Comparison of ENCODE assay signal across 8 cellular contexts in the genomic region with DNA sequence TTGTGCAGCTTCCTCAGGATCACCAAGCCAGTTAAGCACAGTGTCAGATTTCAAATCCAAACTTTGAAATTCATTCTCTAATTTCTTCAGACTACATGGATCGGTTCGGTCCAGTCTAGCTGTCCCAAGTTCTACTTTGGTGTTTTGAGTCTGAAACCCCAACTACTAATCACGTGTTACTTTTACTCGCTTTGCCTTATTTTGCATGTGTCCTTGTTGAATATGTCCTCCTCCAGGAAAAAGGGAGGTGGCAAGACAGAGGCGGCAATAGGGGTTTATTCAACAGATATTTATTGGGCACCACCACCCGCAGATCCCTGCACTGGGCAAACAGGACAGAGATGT. TPM values are rescaled to one million over a fixed set of nuclear protein-coding genes. Genes with fewer than 3 reads are reported as not detected.
DNase-seq lines count a peak whose midpoint lies in the region; ATAC-seq and TF ChIP-seq lines count a peak whose summit lies in the region.

No MANE protein-coding gene starts in this region.

- H3K9me3 Mint-ChIP-seq in activated CD4-positive, alpha-beta T cell treated with anti-CD3 and anti-CD28 coated beads, Interleukin-2, amount 10 ng/mL, durations not matched to agents 24 days and 14 days, result peaks cover 11% of the 10 kb centered on the region
- H3K9me3 Mint-ChIP-seq in activated naive CD8-positive, alpha-beta T cell treated with anti-CD3 and anti-CD28 coated beads, Interleukin-2, amount 10 ng/mL, durations not matched to agents 7 days and 5 days, result no peaks in the 10 kb centered on the region

- H3K36me3 ChIP-seq in kidney epithelial cell (ENCODE audit: control insufficient read depth, insufficient read depth, low read length) (no peaks in the 10 kb centered on the region), thymus (ENCODE audit: control insufficient read depth, insufficient read depth) (no peaks in the 10 kb centered on the region)

- peak overlapping the region; percentile 82 for H3K4me3 Mint-ChIP-seq in activated CD4-positive, alpha-beta T cell treated with anti-CD3 and anti-CD28 coated beads, Interleukin-2, amount 10 ng/mL, durations not matched to agents 24 days and 14 days
- H3K4me3 Mint-ChIP-seq in activated naive CD8-positive, alpha-beta T cell treated with anti-CD3 and anti-CD28 coated beads, Interleukin-2, amount 10 ng/mL, durations not matched to agents 7 days and 5 days, result peak overlapping the region; percentile 83

- ATAC-seq in activated naive CD8-positive, alpha-beta T cell treated with anti-CD3 and anti-CD28 coated beads, Interleukin-2, amount 10 ng/mL, durations not matched to agents 7 days and 5 days (ENCODE audit: low read depth), result no peak

- intact Hi-C loops in activated CD4-positive, alpha-beta T cell treated with anti-CD3 and anti-CD28 coated beads, Interleukin-2, amount 10 ng/mL, durations not matched to agents 24 days and 14 days (cut with micrococcal nuclease), result no loop called here

- H3K4me1 ChIP-seq in thymus (ENCODE audit: control insufficient read depth, insufficient read depth, low read length), result peaks cover 28% of the 10 kb centered on the region

- H3K27ac Mint-ChIP-seq in activated CD4-positive, alpha-beta T cell treated with anti-CD3 and anti-CD28 coated beads, Interleukin-2, amount 10 ng/mL, durations not matched to agents 24 days and 14 days, result no peak overlapping the region
- no peak overlapping the region for H3K27ac Mint-ChIP-seq in activated naive CD8-positive, alpha-beta T cell treated with anti-CD3 and anti-CD28 coated beads, Interleukin-2, amount 10 ng/mL, durations not matched to agents 7 days and 5 days

- TF ChIP-seq CTCF in kidney epithelial cell (IDR thresholded peaks at IDR 0.05; ENCODE audit: insufficient read depth, low read length, poor library complexity, severe bottlenecking), result no peak

- H3K27ac ChIP-seq in thymus (ENCODE audit: low read depth), result peak overlapping the region; percentile 31

- peaks cover 8% of the 10 kb centered on the region for H3K4me1 Mint-ChIP-seq in activated CD4-positive, alpha-beta T cell treated with anti-CD3 and anti-CD28 coated beads, Interleukin-2, amount 10 ng/mL, durations not matched to agents 24 days and 14 days
- peaks cover 15% of the 10 kb centered on the region for H3K4me1 Mint-ChIP-seq in activated naive CD8-positive, alpha-beta T cell treated with anti-CD3 and anti-CD28 coated beads, Interleukin-2, amount 10 ng/mL, durations not matched to agents 7 days and 5 days

- no peak for DNase-seq in activated CD4-positive, alpha-beta T cell treated with anti-CD3 and anti-CD28 coated beads, Interleukin-2, amount 10 ng/mL, durations not matched to agents 24 days and 14 days
- DNase-seq in activated CD4-positive, alpha-beta T cell treated with anti-CD3 and anti-CD28 coated beads for 48 hours, result no peak
- no peak for DNase-seq in activated naive CD8-positive, alpha-beta T cell treated with anti-CD3 and anti-CD28 coated beads, Interleukin-2, amount 10 ng/mL, durations not matched to agents 7 days and 5 days
- no peak for DNase-seq in kidney epithelial cell (ENCODE audit: low read depth)
- no peak for DNase-seq in NCI-H2227 treated with DMSO at 0.1 percent for 48 hours (lab: John Stamatoyannopoulos, UW)
- no peak for DNase-seq in NCI-H1694 treated with DMSO at 0.1 percent for 48 hours (lab: John Stamatoyannopoulos, UW)
- no peak for DNase-seq in NOMO-1 (lab: John Stamatoyannopoulos, UW; ENCODE audit: unreplicated experiment in 2 of 2)

- H3K36me3 Mint-ChIP-seq in activated CD4-positive, alpha-beta T cell treated with anti-CD3 and anti-CD28 coated beads, Interleukin-2, amount 10 ng/mL, durations not matched to agents 24 days and 14 days (ENCODE audit: low read depth), result peaks cover 2% of the 10 kb centered on the region
- no peaks in the 10 kb centered on the region for H3K36me3 Mint-ChIP-seq in activated naive CD8-positive, alpha-beta T cell treated with anti-CD3 and anti-CD28 coated beads, Interleukin-2, amount 10 ng/mL, durations not matched to agents 7 days and 5 days

- no peaks in the 10 kb centered on the region for H3K9me3 ChIP-seq in thymus (ENCODE audit: control insufficient read depth)

- H3K27me3 Mint-ChIP-seq in activated CD4-positive, alpha-beta T cell treated with anti-CD3 and anti-CD28 coated beads, Interleukin-2, amount 10 ng/mL, durations not matched to agents 24 days and 14 days, result peaks cover 81% of the 10 kb centered on the region
- peaks cover 65% of the 10 kb centered on the region for H3K27me3 Mint-ChIP-seq in activated naive CD8-positive, alpha-beta T cell treated with anti-CD3 and anti-CD28 coated beads, Interleukin-2, amount 10 ng/mL, durations not matched to agents 7 days and 5 days

- WGBS in thymus, result 4% methylated on average over 6 of the region's 6 CpGs

- no peaks in the 10 kb centered on the region for H3K27me3 ChIP-seq in kidney epithelial cell (ENCODE audit: control insufficient read depth, insufficient read depth, low read length)
- H3K27me3 ChIP-seq in thymus (ENCODE audit: control insufficient read depth, insufficient read depth), result no peaks in the 10 kb centered on the region

- POLR2A ChIA-PET in activated naive CD8-positive, alpha-beta T cell treated with anti-CD3 and anti-CD28 coated beads, Interleukin-2, amount 10 ng/mL, durations not matched to agents 7 days and 5 days (lab: Charles Lee), result no interaction called here

- H3K4me3 ChIP-seq in kidney epithelial cell (ENCODE audit: low read depth, low read length) (peak overlapping the region; percentile 56), thymus (ENCODE audit: low read length) (peak overlapping the region; percentile 86)

RNA-seq across cellular contexts. Expression of a gene that starts 0.5 kb away (rescaled TPM):
- not detected in 2 replicates for total RNA-seq in activated CD4-positive, alpha-beta T cell treated with anti-CD3 and anti-CD28 coated beads, Interleukin-2, amount 10 ng/mL, durations not matched to agents 24 days and 14 days
- total RNA-seq in activated naive CD8-positive, alpha-beta T cell treated with anti-CD3 and anti-CD28 coated beads, Interleukin-2, amount 10 ng/mL, durations not matched to agents 7 days and 5 days, result not detected
- total RNA-seq in kidney epithelial cell, result 7.4 and 9.3 TPM in 2 replicates
- 2.9 TPM for polyA plus RNA-seq in thymus

RNA-seq across cellular contexts. Expression of a gene that starts 39.1 kb away (rescaled TPM):
- total RNA-seq in activated CD4-positive, alpha-beta T cell treated with anti-CD3 and anti-CD28 coated beads, Interleukin-2, amount 10 ng/mL, durations not matched to agents 24 days and 14 days, result 46.8 and 47.2 TPM in 2 replicates
- total RNA-seq in activated naive CD8-positive, alpha-beta T cell treated with anti-CD3 and anti-CD28 coated beads, Interleukin-2, amount 10 ng/mL, durations not matched to agents 7 days and 5 days, result 10 to 100 TPM; 22.2 to 22.8 TPM
- total RNA-seq in kidney epithelial cell, result 17.8 and 18.6 TPM in 2 replicates
- polyA plus RNA-seq in thymus, result 17.4 TPM
